20 cellular contexts compared by ENCODE assay signal in genomic region chr11:117641008-117641915, GRCh38.
"Had no signal": no experiment of that assay in that cellular context is flagged by ENCODE, and none has a peak within 500 bp of the region (broad histone marks: within the 10 kb centered on the region; RNA-seq: fewer than 3 reads in every experiment).

No MANE protein-coding gene starts in this region.

- H3K27ac Mint-ChIP-seq: activated CD8-positive, alpha-beta T cell treated with anti-CD3 and anti-CD28 coated beads, Interleukin-2, amount 10 ng/mL, durations not matched to agents 7 days and 5 days; activated naive CD8-positive, alpha-beta T cell treated with anti-CD3 and anti-CD28 coated beads, Interleukin-2, amount 50 U/mL, for 24 hours; activated T-helper 1 cell treated with anti-CD3 and anti-CD28 coated beads, Interleukin-12 subunit alpha, Interleukin-12 subunit beta, Interleukin-2, Interleukin-4 antibody, amounts not matched to agents 30 ng/mL and 10 ng/mL and 1 ng/mL, durations not matched to agents 14 hours and 24 hours and 36 hours; effector memory CD8-positive, alpha-beta T cell; memory B cell; nephron progenitor cell; stimulated activated naive CD8-positive, alpha-beta T cell treated with anti-CD3 and anti-CD28 coated beads, Interleukin-15, Interleukin-2, amounts not matched to agents 100 ng/mL and 50 ng/mL, for 24 hours; T-helper 1 cell treated with Interleukin-12 subunit alpha and Interleukin-12 subunit beta and Interleukin-4 antibody, amounts not matched to agents 30 μg/mL and 1 μg/mL, for 36 hours had no signal

- H3K27me3 ChIP-seq: vagina had no signal

- H3K9me3 ChIP-seq: SK-N-SH, vagina had no signal

- H3K9me3 Mint-ChIP-seq: activated naive CD8-positive, alpha-beta T cell treated with anti-CD3 and anti-CD28 coated beads, Interleukin-2, amount 50 U/mL, for 24 hours; activated T-helper 1 cell treated with anti-CD3 and anti-CD28 coated beads, Interleukin-12 subunit alpha, Interleukin-12 subunit beta, Interleukin-2, Interleukin-4 antibody, amounts not matched to agents 30 ng/mL and 10 ng/mL and 1 ng/mL, durations not matched to agents 14 hours and 24 hours and 36 hours; effector memory CD8-positive, alpha-beta T cell; memory B cell; nephron progenitor cell; stimulated activated naive CD8-positive, alpha-beta T cell treated with anti-CD3 and anti-CD28 coated beads, Interleukin-15, Interleukin-2, amounts not matched to agents 100 ng/mL and 50 ng/mL, for 24 hours; T-helper 1 cell treated with Interleukin-12 subunit alpha and Interleukin-12 subunit beta and Interleukin-4 antibody, amounts not matched to agents 30 μg/mL and 1 μg/mL, for 36 hours had no signal

- H3K27ac ChIP-seq: epithelial cell of prostate, parathyroid adenoma, vagina had no signal

- DNase-seq: activated CD4-positive, alpha-beta T cell treated with anti-CD3 and anti-CD28 coated beads for 48 hours; activated CD8-positive, alpha-beta memory T cell treated with anti-CD3 and anti-CD28 coated beads, Interleukin-2, amount 50 U/mL, for 48 hours; activated CD8-positive, alpha-beta T cell treated with anti-CD3 and anti-CD28 coated beads, Interleukin-2, amount 10 ng/mL, durations not matched to agents 7 days and 5 days; activated naive CD4-positive, alpha-beta T cell; activated naive CD8-positive, alpha-beta T cell treated with anti-CD3 and anti-CD28 coated beads, Interleukin-2, amount 50 U/mL, for 24 hours; central memory CD4-positive, alpha-beta T cell; effector memory CD8-positive, alpha-beta T cell; nephron progenitor cell; right cardiac atrium; SK-N-SH; stimulated activated CD4-positive, alpha-beta T cell treated with anti-CD3 and anti-CD28 coated beads, Interleukin-2, amount 100 ng/mL, for 24 hours had no signal

- H3K4me3 Mint-ChIP-seq: activated CD8-positive, alpha-beta T cell treated with anti-CD3 and anti-CD28 coated beads, Interleukin-2, amount 10 ng/mL, durations not matched to agents 7 days and 5 days; activated naive CD8-positive, alpha-beta T cell treated with anti-CD3 and anti-CD28 coated beads, Interleukin-2, amount 50 U/mL, for 24 hours; activated T-helper 1 cell treated with anti-CD3 and anti-CD28 coated beads, Interleukin-12 subunit alpha, Interleukin-12 subunit beta, Interleukin-2, Interleukin-4 antibody, amounts not matched to agents 30 ng/mL and 10 ng/mL and 1 ng/mL, durations not matched to agents 14 hours and 24 hours and 36 hours; effector memory CD8-positive, alpha-beta T cell; memory B cell; nephron progenitor cell; stimulated activated naive CD8-positive, alpha-beta T cell treated with anti-CD3 and anti-CD28 coated beads, Interleukin-15, Interleukin-2, amounts not matched to agents 100 ng/mL and 50 ng/mL, for 24 hours; T-helper 1 cell treated with Interleukin-12 subunit alpha and Interleukin-12 subunit beta and Interleukin-4 antibody, amounts not matched to agents 30 μg/mL and 1 μg/mL, for 36 hours had no signal

- H3K4me3 ChIP-seq: vagina had no signal

- H3K9ac ChIP-seq: parathyroid adenoma, SK-N-SH had no signal

- H2AFZ ChIP-seq: parathyroid adenoma had no signal

- H3K36me3 ChIP-seq: vagina had no signal

- H3K4me2 ChIP-seq: SK-N-SH had no signal

- FAIRE-seq: islet of Langerhans had no signal

- H3K4me1 ChIP-seq: parathyroid adenoma, vagina had no signal

- H3K36me3 Mint-ChIP-seq: memory B cell had no signal

- ATAC-seq: activated CD8-positive, alpha-beta T cell treated with anti-CD3 and anti-CD28 coated beads, Interleukin-2, amount 10 ng/mL, durations not matched to agents 7 days and 5 days; activated naive CD8-positive, alpha-beta T cell treated with anti-CD3 and anti-CD28 coated beads, Interleukin-2, amount 50 U/mL, for 24 hours; effector memory CD8-positive, alpha-beta T cell; left lobe of liver; right cardiac atrium had no signal

- H3K79me2 ChIP-seq: parathyroid adenoma had no signal

- H3K27me3 Mint-ChIP-seq: stimulated activated naive CD8-positive, alpha-beta T cell treated with anti-CD3 and anti-CD28 coated beads, Interleukin-15, Interleukin-2, amounts not matched to agents 100 ng/mL and 50 ng/mL, for 24 hours had no signal

- H3K4me1 Mint-ChIP-seq: activated naive CD8-positive, alpha-beta T cell treated with anti-CD3 and anti-CD28 coated beads, Interleukin-2, amount 50 U/mL, for 24 hours; memory B cell had no signal
